In genomic region chr1:112457965-112458364, GRCh38 we compare ENCODE assay signal across 23 cellular contexts. TPM values are rescaled to one million over a fixed set of nuclear protein-coding genes. Genes with fewer than 3 reads are reported as not detected.
A peak's percentile ranks its signal among the peaks of the same experiment; 100 is the strongest.
DNase-seq lines count a peak whose midpoint lies in the region; ATAC-seq and TF ChIP-seq lines count a peak whose summit lies in the region.
"Had no signal": no experiment of that assay in that cellular context is flagged by ENCODE, and none has a peak within 500 bp of the region (broad histone marks: within the 10 kb centered on the region; RNA-seq: fewer than 3 reads in every experiment).

No MANE protein-coding gene starts in this region.

- H3K4me3 ChIP-seq in left ventricle myocardium inferior (no peak overlapping the region), heart right ventricle (no peak overlapping the region), mesenchymal stem cell (ENCODE audit: insufficient read depth in 1 of 2, low read depth in 1 of 2, low read length in 2 of 2) (no peak overlapping the region)
- H3K4me3 ChIP-seq: BLaER1 treated with 17β-estradiol and CSF1 and Interleukin-3, amounts not matched to agents 10 nM and 100 nM; GM12878; GM23338; Peyer's patch; SK-N-MC had no signal

- no peak overlapping the region for H2BK120ac ChIP-seq in mesenchymal stem cell (ENCODE audit: low read depth, low read length)

- DNase-seq in left ventricle myocardium inferior = no peak
- no peak for DNase-seq in heart right ventricle
- DNase-seq in fibroblast of gingiva (ENCODE audit: low read depth) = peak; percentile 78
- DNase-seq in mesenchymal stem cell = no peak
- DNase-seq in DMS53 (lab: John Stamatoyannopoulos, UW) = no peak
- no peak for DNase-seq in SHP77 treated with DMSO at 0.1 percent for 48 hours (lab: John Stamatoyannopoulos, UW)
- DNase-seq in cerebellar nuclear complex (lab: John Stamatoyannopoulos, UW) = no peak
- DNase-seq: 8988T; CD8-positive, alpha-beta memory T cell; DMS79 treated with DMSO at 0.1 percent for 48 hours; GDM1; MV-4-11; NCI-H1417 treated with DMSO at 0.1 percent for 48 hours; NCI-H1930; NCI-H446 treated with DMSO at 0.1 percent for 48 hours; NCI-H774; Peyer's patch had no signal

- no peak overlapping the region for H2BK12ac ChIP-seq in mesenchymal stem cell (ENCODE audit: low read length in 2 of 2)

- H3K9ac ChIP-seq in mesenchymal stem cell (ENCODE audit: low read length) = peak overlapping the region; percentile 11
- H3K9ac ChIP-seq: BLaER1 treated with 17β-estradiol and CSF1 and Interleukin-3, amounts not matched to agents 10 nM and 100 nM had no signal

- no peak overlapping the region for H2AFZ ChIP-seq in mesenchymal stem cell (ENCODE audit: low read depth, low read length)
- H2AFZ ChIP-seq: GM23338 had no signal

- H4K91ac ChIP-seq in mesenchymal stem cell (ENCODE audit: low read length) = no peak overlapping the region

- H3K9me3 ChIP-seq in left ventricle myocardium inferior (replicated peaks) (no peaks in the 10 kb centered on the region), heart right ventricle (no peaks in the 10 kb centered on the region), mesenchymal stem cell (ENCODE audit: control insufficient read depth, low read length) (no peaks in the 10 kb centered on the region)
- H3K9me3 ChIP-seq: BLaER1 treated with 17β-estradiol and CSF1 and Interleukin-3, amounts not matched to agents 10 nM and 100 nM; Peyer's patch had no signal

- H2AK5ac ChIP-seq in mesenchymal stem cell (ENCODE audit: low read length, severe bottlenecking) = no peak overlapping the region

- H3K27ac ChIP-seq in left ventricle myocardium inferior (replicated peaks) (peak overlapping the region; percentile 11), heart right ventricle (peak overlapping the region in 1 of 10 donors; percentile 11), mesenchymal stem cell (ENCODE audit: low read length, poor library complexity, severe bottlenecking) (no peak overlapping the region)
- H3K27ac ChIP-seq: BLaER1 treated with 17β-estradiol and CSF1 and Interleukin-3, amounts not matched to agents 10 nM and 100 nM; Peyer's patch; SK-N-MC had no signal

- H3K4me1 Mint-ChIP-seq in activated T-helper 17 cell treated with anti-CD3 and anti-CD28 coated beads, Interleukin-2, amount 50 U/mL, for 72 hours = no peaks in the 10 kb centered on the region
- H3K4me1 Mint-ChIP-seq: CD8-positive, alpha-beta memory T cell had no signal

- TF ChIP-seq CTCF in left ventricle myocardium inferior (IDR thresholded peaks at IDR 0.05; ENCODE audit: borderline replicate concordance) (no peak), heart right ventricle (IDR thresholded peaks at IDR 0.05) (no peak)

- H3K9me3 Mint-ChIP-seq in activated T-helper 17 cell treated with anti-CD3 and anti-CD28 coated beads, Interleukin-2, amount 50 U/mL, for 72 hours = no peaks in the 10 kb centered on the region
- H3K9me3 Mint-ChIP-seq: CD8-positive, alpha-beta memory T cell; GM23338 had no signal

- H3K27me3 Mint-ChIP-seq in activated T-helper 17 cell treated with anti-CD3 and anti-CD28 coated beads, Interleukin-2, amount 50 U/mL, for 72 hours = peaks cover 16% of the 10 kb centered on the region

- H3K27me3 ChIP-seq in left ventricle myocardium inferior (ENCODE audit: low read depth) (no peaks in the 10 kb centered on the region), heart right ventricle (no peaks in the 10 kb centered on the region), mesenchymal stem cell (ENCODE audit: control insufficient read depth in 1 of 2, insufficient read depth in 1 of 2, low read length in 2 of 2) (no peaks in the 10 kb centered on the region)
- H3K27me3 ChIP-seq: BLaER1 treated with 17β-estradiol and CSF1 and Interleukin-3, amounts not matched to agents 10 nM and 100 nM; Peyer's patch had no signal

- H2BK5ac ChIP-seq in mesenchymal stem cell (ENCODE audit: low read depth, low read length, poor library complexity, severe bottlenecking) = no peak overlapping the region

- H2BK15ac ChIP-seq in mesenchymal stem cell (ENCODE audit: low read depth, poor library complexity, severe bottlenecking) = no peak overlapping the region

- peaks cover 10% of the 10 kb centered on the region for H3K36me3 Mint-ChIP-seq in activated T-helper 17 cell treated with anti-CD3 and anti-CD28 coated beads, Interleukin-2, amount 50 U/mL, for 72 hours (ENCODE audit: low read depth)
- H3K36me3 Mint-ChIP-seq: CD8-positive, alpha-beta memory T cell had no signal

- no peak overlapping the region for H3K18ac ChIP-seq in mesenchymal stem cell (ENCODE audit: low read depth in 1 of 2, low read length in 2 of 2)

- no peak overlapping the region for H3K4me3 Mint-ChIP-seq in activated T-helper 17 cell treated with anti-CD3 and anti-CD28 coated beads, Interleukin-2, amount 50 U/mL, for 72 hours
- H3K4me3 Mint-ChIP-seq: CD8-positive, alpha-beta memory T cell; GM23338 had no signal

- H4K8ac ChIP-seq in mesenchymal stem cell (ENCODE audit: low read length) = no peak overlapping the region

- H3K4me1 ChIP-seq in left ventricle myocardium inferior (peaks cover 28% of the 10 kb centered on the region), heart right ventricle (peaks cover 0 to 28% (median 5%) of the 10 kb centered on the region in 9 donors), mesenchymal stem cell (ENCODE audit: control insufficient read depth, insufficient read depth, low read depth, low read length) (peaks cover 2% of the 10 kb centered on the region)
- H3K4me1 ChIP-seq: BLaER1 treated with 17β-estradiol and CSF1 and Interleukin-3, amounts not matched to agents 10 nM and 100 nM; Peyer's patch had no signal

- H3K36me3 ChIP-seq in left ventricle myocardium inferior (peaks cover 50% of the 10 kb centered on the region), heart right ventricle (peaks cover 0 to 72% (median 26%) of the 10 kb centered on the region in 9 donors), mesenchymal stem cell (ENCODE audit: control insufficient read depth in 1 of 2, insufficient read depth in 2 of 2, low read depth in 1 of 2, low read length in 2 of 2) (peaks cover 26 to 70% of the 10 kb centered on the region in 2 experiments)

- H3K4me2 ChIP-seq in mesenchymal stem cell (ENCODE audit: low read length, poor library complexity, severe bottlenecking) = no peak overlapping the region
- H3K4me2 ChIP-seq: BLaER1 treated with 17β-estradiol and CSF1 and Interleukin-3, amounts not matched to agents 10 nM and 100 nM; GM23338 had no signal

- H3K79me1 ChIP-seq in mesenchymal stem cell (replicated peaks; ENCODE audit: low read length, poor library complexity, severe bottlenecking) = peaks cover 14% of the 10 kb centered on the region

- H3K27ac Mint-ChIP-seq in activated T-helper 17 cell treated with anti-CD3 and anti-CD28 coated beads, Interleukin-2, amount 50 U/mL, for 72 hours = no peak overlapping the region
- H3K27ac Mint-ChIP-seq: CD8-positive, alpha-beta memory T cell; GM23338 had no signal

- H3K14ac ChIP-seq in mesenchymal stem cell (ENCODE audit: low read length in 2 of 2) = no peak overlapping the region

- no peak overlapping the region for H3K4ac ChIP-seq in mesenchymal stem cell (ENCODE audit: low read depth in 1 of 2, low read length in 2 of 2)

- intact Hi-C loops in left ventricle myocardium inferior (cut with micrococcal nuclease) = no loop called here
- intact Hi-C loops in heart right ventricle (cut with DNase I) = loop anchor here in 1 of 10 donors (5.0 kb wide), 1 partner anchor 56 kb away; no protein-coding TSS in a partner anchor

- ATAC-seq in heart right ventricle = no peak
- no peak for ATAC-seq in activated T-helper 17 cell treated with anti-CD3 and anti-CD28 coated beads, Interleukin-2, amount 50 U/mL, for 72 hours (replicated peaks)
- ATAC-seq: GM12878, GM23338, Right ventricle myocardium inferior had no signal

- no peak overlapping the region for H3K23ac ChIP-seq in mesenchymal stem cell (ENCODE audit: low read length in 2 of 2)

RNA-seq across cellular contexts. Expression of gene WNT2B, which starts 50.8 kb away (rescaled TPM):
- total RNA-seq in left ventricle myocardium inferior (1.7 TPM), heart right ventricle (1 to 10 TPM in 9 of 10 donors, under 1 TPM in 1; 0.72 to 3.3 (median 2.3) TPM)
- 1 to 10 TPM in 1 of 2 donors, under 1 TPM in 1; 0.46 to 1.2 TPM for polyA plus RNA-seq in heart right ventricle
- 22.9 TPM for polyA plus RNA-seq in mesenchymal stem cell (2013, experiment 1 of 2)
- polyA plus RNA-seq in mesenchymal stem cell (2013, experiment 2 of 2) = 22.8 TPM
- under 1 TPM; 0.32 to 0.48 TPM for total RNA-seq in activated T-helper 17 cell treated with anti-CD3 and anti-CD28 coated beads, Interleukin-2, amount 50 U/mL, for 72 hours
